Comparison of ENCODE assay signal across 8 cellular contexts in the genomic region with DNA sequence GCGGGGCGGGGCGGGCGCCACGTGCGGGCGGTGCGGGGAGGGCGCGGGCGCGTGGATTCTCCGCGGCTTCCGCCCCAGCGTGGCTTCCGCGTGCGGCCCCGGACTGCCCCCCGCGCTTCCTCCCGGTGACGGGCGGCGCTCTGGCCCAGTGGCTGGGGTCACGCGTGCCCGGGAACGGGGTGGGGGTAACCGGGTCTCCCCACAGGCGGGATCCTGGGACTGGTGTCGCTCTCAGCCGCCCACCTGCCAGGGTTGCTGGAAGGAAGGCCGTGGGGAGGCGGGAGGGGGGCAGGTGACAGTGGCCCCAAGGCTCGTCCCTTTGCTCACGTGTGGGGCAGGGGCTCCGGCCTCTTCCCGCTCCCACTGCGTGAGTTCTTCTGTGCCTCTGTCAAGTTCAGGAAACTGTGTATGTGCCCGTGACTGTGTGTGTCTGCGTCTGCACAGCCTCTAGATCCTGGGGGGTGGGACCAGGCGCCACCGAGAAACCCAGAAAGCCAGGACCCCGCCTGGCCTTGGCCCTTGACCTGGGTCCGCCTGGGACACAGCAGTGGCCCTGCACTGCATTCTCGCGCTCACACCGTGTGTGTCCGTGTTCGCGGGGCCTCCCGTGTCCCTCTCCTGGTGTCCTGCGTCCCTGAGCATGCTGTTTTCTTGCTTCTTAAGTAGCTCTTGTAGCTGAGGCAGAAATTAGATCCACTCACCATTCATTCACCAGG. TPM values are rescaled to one million over a fixed set of nuclear protein-coding genes. Genes with fewer than 3 reads are reported as not detected.
DNase-seq lines count a peak whose midpoint lies in the region; ATAC-seq and TF ChIP-seq lines count a peak whose summit lies in the region.

No MANE protein-coding gene starts in this region.

- TF ChIP-seq EP300 in upper lobe of left lung (IDR thresholded peaks at IDR 0.05) = peak in 1 of 4 donors; percentile 57

- TF ChIP-seq POLR2A in upper lobe of left lung (IDR thresholded peaks at IDR 0.05) = peak in 3 of 4 donors; percentile 53 to 63 (median 56)

- H3K27ac ChIP-seq in upper lobe of left lung = peak overlapping the region; percentile 92 to 99 (median 97)

- no peaks in the 10 kb centered on the region; the same call in 1 of the 2 replicates for H3K36me3 ChIP-seq in ES-I3 (ENCODE audit: insufficient read depth, low read length)
- peaks cover 0 to 16% (median 7%) of the 10 kb centered on the region in 4 donors for H3K36me3 ChIP-seq in upper lobe of left lung

- peak; percentile 43 for DNase-seq in effector CD4-positive, alpha-beta T cell
- DNase-seq in upper lobe of left lung (peak; percentile 59 to 92), Ammon's horn (ENCODE audit: low spot score) (no peak), middle frontal gyrus (ENCODE audit: extremely low spot score, low spot score) (no peak)

- H3K9ac ChIP-seq in ES-I3 (ENCODE audit: low read depth, low read length) = peak overlapping the region; percentile 56

- no peaks in the 10 kb centered on the region for H3K27me3 ChIP-seq in mononuclear cell (ENCODE audit: insufficient read depth, low read length)
- H3K27me3 ChIP-seq in upper lobe of left lung = no peaks in the 10 kb centered on the region

- WGBS in upper lobe of left lung, 2 donors = 2 to 21% methylated on average over 6 to 27 of the region's 55 CpGs

- H3K4me3 ChIP-seq in WI38 (ENCODE audit: low read depth, low read length) (peak overlapping the region; percentile 82), mononuclear cell (ENCODE audit: low read length) (peak overlapping the region; percentile 51), upper lobe of left lung (peak overlapping the region; percentile 76 to 94 (median 90))

- H3K4me1 ChIP-seq in ES-I3 (ENCODE audit: insufficient read depth, low read length) (peaks cover 37% of the 10 kb centered on the region), mononuclear cell (ENCODE audit: insufficient read depth, low read length) (peaks cover 44% of the 10 kb centered on the region), upper lobe of left lung (peaks cover 36 to 58% (median 43%) of the 10 kb centered on the region in 4 donors)

- H3K9me3 ChIP-seq in ES-I3 (ENCODE audit: control insufficient read depth, insufficient read depth, low read length) = no peaks in the 10 kb centered on the region
- no peaks in the 10 kb centered on the region for H3K9me3 ChIP-seq in mononuclear cell (ENCODE audit: low read depth, low read length)
- H3K9me3 ChIP-seq in upper lobe of left lung = no peaks in the 10 kb centered on the region

- ATAC-seq in HG03039 (IDR thresholded peaks at IDR 0.05; ENCODE audit: unreplicated experiment) (peak; percentile 21), upper lobe of left lung (ENCODE audit: low FRiP score in 2 of 2) (peak; percentile 1 to 16)

- no peak for TF ChIP-seq CTCF in WI38 (IDR thresholded peaks at IDR 0.05; ENCODE audit: low read depth, low read length)
- no peak for TF ChIP-seq CTCF in upper lobe of left lung (IDR thresholded peaks at IDR 0.05)

RNA-seq across cellular contexts. Expression of gene MAFK, which starts 0.9 kb away (rescaled TPM):
- total RNA-seq in mononuclear cell (36.3 TPM), upper lobe of left lung (100 to 1,000 TPM in 1 of 6 donors, 10 to 100 TPM in 5; 48.0 to 117 (median 77.9) TPM)

RNA-seq across cellular contexts. Expression of gene TMEM184A, which starts 24.6 kb away (rescaled TPM):
- total RNA-seq in mononuclear cell (not detected), upper lobe of left lung (10 to 100 TPM in 3 of 6 donors, 1 to 10 TPM in 3; 5.0 to 11.7 (median 10.4) TPM)

RNA-seq across cellular contexts. Expression of gene INTS1, which starts 27.2 kb away (rescaled TPM):
- total RNA-seq in mononuclear cell (26.0 TPM), upper lobe of left lung (100 to 1,000 TPM in 2 of 6 donors, 10 to 100 TPM in 4; 38.6 to 215 (median 72.3) TPM)

RNA-seq across cellular contexts. Expression of gene PSMG3, which starts 38.4 kb away (rescaled TPM):
- total RNA-seq in mononuclear cell = 14.3 TPM
- total RNA-seq in upper lobe of left lung = 10 to 100 TPM; 19.0 to 53.1 (median 21.6) TPM

Comparison
In these comparisons a context has a peak if more than half of its experiments do, and no peak if none do; other contexts are left out.
1. DNase-seq: peak in effector CD4-positive, alpha-beta T cell (single experiment) and upper lobe of left lung (2 of 2); none in Ammon's horn (single experiment) and middle frontal gyrus (single experiment).
2. Peak in every context shown above with its lines, with median percentiles within 50 percentile points of each other: H3K4me3 ChIP-seq.